Comparison of ENCODE assay signal across 23 cellular contexts in genomic region chr11:72007089-72007476, GRCh38. TPM values are rescaled to one million over a fixed set of nuclear protein-coding genes. Genes with fewer than 3 reads are reported as not detected.
DNase-seq lines count a peak whose midpoint lies in the region; ATAC-seq and TF ChIP-seq lines count a peak whose summit lies in the region.
"Had no signal": no experiment of that assay in that cellular context is flagged by ENCODE, and none has a peak within 500 bp of the region (broad histone marks: within the 10 kb centered on the region; RNA-seq: fewer than 3 reads in every experiment).

No MANE protein-coding gene starts in this region.

- H3K4me1 ChIP-seq in stomach smooth muscle (ENCODE audit: control insufficient read depth, insufficient read depth, low read length), result peaks cover 16% of the 10 kb centered on the region
- H3K4me1 ChIP-seq: HAP-1 had no signal

- H3K27ac Mint-ChIP-seq in activated naive CD4-positive, alpha-beta T cell treated with anti-CD3 and anti-CD28 coated beads, Interleukin-2, amount 50 U/mL, for 24 hours, result peak overlapping the region; percentile 23
- H3K27ac Mint-ChIP-seq in T-helper 17 cell, result peak overlapping the region; percentile 6
- no peak overlapping the region for H3K27ac Mint-ChIP-seq in endothelial cell (ENCODE audit: unreplicated experiment)

- intact Hi-C loops in Right ventricle myocardium superior (cut with DNase I), result no loop called here

- TF ChIP-seq CTCF in endothelial cell (IDR thresholded peaks at IDR 0.05; ENCODE audit: unreplicated experiment), result no peak

- DNase-seq in activated naive CD4-positive, alpha-beta T cell treated with anti-CD3 and anti-CD28 coated beads, Interleukin-2, amount 50 U/mL, for 16 hours, result no peak
- DNase-seq in T-helper 17 cell (no peak), endothelial cell (ENCODE audit: low spot score) (no peak), Right ventricle myocardium superior (no peak)
- no peak for DNase-seq in activated T-cell treated with anti-CD3 and anti-CD28 coated beads, Interleukin-2, amount 50 U/mL, for 1 hour
- DNase-seq: ACHN; activated CD8-positive, alpha-beta memory T cell treated with anti-CD3 and anti-CD28 coated beads, Interleukin-2, amount 50 U/mL, for 4 hours; activated gamma-delta T cell treated with Interleukin-2 at 50 U/mL for 16 hours; DND-41; islet precursor cell; left ventricle myocardium superior; midbrain; NCI-H1092 treated with DMSO at 0.1 percent for 48 hours; NCI-H1930; NCI-H748 treated with DMSO at 0.1 percent for 48 hours; transverse colon had no signal

- no peaks in the 10 kb centered on the region for H3K9me3 ChIP-seq in T-helper 17 cell (ENCODE audit: control insufficient read depth, low read length, poor library complexity, severe bottlenecking)
- no peaks in the 10 kb centered on the region for H3K9me3 ChIP-seq in stomach smooth muscle (ENCODE audit: control insufficient read depth in 2 of 2, low read length in 2 of 2)
- H3K9me3 ChIP-seq: HAP-1, transverse colon had no signal

- peaks cover 2% of the 10 kb centered on the region for H3K36me3 Mint-ChIP-seq in activated naive CD4-positive, alpha-beta T cell treated with anti-CD3 and anti-CD28 coated beads, Interleukin-2, amount 50 U/mL, for 24 hours
- H3K36me3 Mint-ChIP-seq in T-helper 17 cell (ENCODE audit: low read depth), result peaks cover 19% of the 10 kb centered on the region
- peaks cover 46% of the 10 kb centered on the region for H3K36me3 Mint-ChIP-seq in endothelial cell (ENCODE audit: low read depth, unreplicated experiment)

- no peak for ATAC-seq in T-helper 17 cell
- no peak for ATAC-seq in GM18861 (IDR thresholded peaks at IDR 0.05; ENCODE audit: unreplicated experiment)
- ATAC-seq in Right ventricle myocardium superior (ENCODE audit: poor library complexity), result no peak
- ATAC-seq: left ventricle myocardium superior, SK-N-SH treated with all-trans-retinoic acid at 6 μM for 48 hours had no signal

- peaks cover 5% of the 10 kb centered on the region for H3K4me1 Mint-ChIP-seq in activated naive CD4-positive, alpha-beta T cell treated with anti-CD3 and anti-CD28 coated beads, Interleukin-2, amount 50 U/mL, for 24 hours
- peaks cover 7% of the 10 kb centered on the region for H3K4me1 Mint-ChIP-seq in T-helper 17 cell
- peaks cover 3% of the 10 kb centered on the region for H3K4me1 Mint-ChIP-seq in endothelial cell (ENCODE audit: unreplicated experiment)

- H3K27me3 ChIP-seq in stomach smooth muscle (ENCODE audit: control insufficient read depth in 1 of 2, insufficient read depth in 2 of 2, low read length in 2 of 2), result no peaks in the 10 kb centered on the region
- H3K27me3 ChIP-seq: transverse colon had no signal

- no peaks in the 10 kb centered on the region for H3K27me3 Mint-ChIP-seq in activated naive CD4-positive, alpha-beta T cell treated with anti-CD3 and anti-CD28 coated beads, Interleukin-2, amount 50 U/mL, for 24 hours
- H3K27me3 Mint-ChIP-seq in T-helper 17 cell (no peaks in the 10 kb centered on the region), endothelial cell (ENCODE audit: unreplicated experiment) (peaks cover 20% of the 10 kb centered on the region)
- H3K27me3 Mint-ChIP-seq: dendritic cell treated with granulocyte-macrophage colony-stimulating factor and Interleukin-4, amounts not matched to agents 40 ng/mL and 50 ng/mL, for 4 days had no signal

- H3K9me3 Mint-ChIP-seq in activated naive CD4-positive, alpha-beta T cell treated with anti-CD3 and anti-CD28 coated beads, Interleukin-2, amount 50 U/mL, for 24 hours, result no peaks in the 10 kb centered on the region
- no peaks in the 10 kb centered on the region for H3K9me3 Mint-ChIP-seq in endothelial cell (ENCODE audit: unreplicated experiment)
- H3K9me3 Mint-ChIP-seq: dendritic cell treated with granulocyte-macrophage colony-stimulating factor and Interleukin-4, amounts not matched to agents 40 ng/mL and 50 ng/mL, for 4 days; nephron had no signal

- H3K4me3 ChIP-seq in stomach smooth muscle (ENCODE audit: low read length in 2 of 2), result no peak overlapping the region
- H3K4me3 ChIP-seq: HAP-1, transverse colon had no signal

- peaks cover 92 to 95% of the 10 kb centered on the region in 2 donors for H3K36me3 ChIP-seq in stomach smooth muscle (ENCODE audit: control insufficient read depth in 2 of 2, insufficient read depth in 2 of 2, low read length in 2 of 2)

- peak overlapping the region; percentile 6 for H3K27ac ChIP-seq in stomach smooth muscle (ENCODE audit: low read length)
- H3K27ac ChIP-seq: transverse colon had no signal

- no peak overlapping the region for H3K4me3 Mint-ChIP-seq in activated naive CD4-positive, alpha-beta T cell treated with anti-CD3 and anti-CD28 coated beads, Interleukin-2, amount 50 U/mL, for 24 hours
- H3K4me3 Mint-ChIP-seq in T-helper 17 cell (no peak overlapping the region), endothelial cell (ENCODE audit: unreplicated experiment) (peak overlapping the region; percentile 78)
- H3K4me3 Mint-ChIP-seq: dendritic cell treated with granulocyte-macrophage colony-stimulating factor and Interleukin-4, amounts not matched to agents 40 ng/mL and 50 ng/mL, for 4 days; nephron had no signal

- no peak overlapping the region for H3K9ac ChIP-seq in stomach smooth muscle (ENCODE audit: low read length in 2 of 2)

RNA-seq across cellular contexts. Expression of gene IL18BP, which starts 8.4 kb away (rescaled TPM):
- total RNA-seq in T-helper 17 cell (10 to 100 TPM; 25.7 to 28.0 TPM), endothelial cell (ENCODE audit: unreplicated experiment) (17.7 TPM), Right ventricle myocardium superior (3.7 TPM)
